In the genomic region with DNA sequence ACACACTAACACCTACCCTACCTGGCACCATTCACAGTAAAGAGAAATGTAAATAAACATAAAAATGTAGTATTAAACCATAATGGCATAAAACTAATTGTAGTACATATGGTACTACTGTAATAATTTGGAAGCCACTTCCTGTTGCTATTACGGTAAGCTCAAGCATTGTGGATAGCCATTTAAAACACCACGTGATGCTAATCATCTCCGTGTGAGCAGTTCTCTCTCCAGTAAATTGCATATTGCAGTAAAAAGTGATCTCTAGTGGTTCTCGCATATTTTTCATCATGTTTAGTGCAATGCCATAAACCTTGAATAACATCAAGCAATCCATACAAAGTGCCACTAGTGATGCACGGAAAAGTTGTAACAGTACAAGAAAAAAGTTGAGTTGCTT, we compare ENCODE assay signal across 20 cellular contexts.
A peak's percentile ranks its signal among the peaks of the same experiment; 100 is the strongest.
DNase-seq lines count a peak whose midpoint lies in the region; ATAC-seq, FAIRE-seq and TF ChIP-seq lines count a peak whose summit lies in the region.
"Had no signal": no experiment of that assay in that cellular context is flagged by ENCODE, and none has a peak within 500 bp of the region (broad histone marks: within the 10 kb centered on the region; RNA-seq: fewer than 3 reads in every experiment).

No MANE protein-coding gene starts in this region.

- H2AFZ ChIP-seq in Karpas-422 (ENCODE audit: low read length): no peak overlapping the region

- no peaks in the 10 kb centered on the region for H4K20me1 ChIP-seq in Karpas-422 (ENCODE audit: insufficient read depth, low read depth, low read length)
- H4K20me1 ChIP-seq: BLaER1 treated with 17β-estradiol and CSF1 and Interleukin-3, amounts not matched to agents 10 nM and 100 nM had no signal

- H3K27me3 ChIP-seq in Karpas-422 (ENCODE audit: low read length): no peaks in the 10 kb centered on the region
- H3K27me3 ChIP-seq: BLaER1 treated with 17β-estradiol and CSF1 and Interleukin-3, amounts not matched to agents 10 nM and 100 nM had no signal

- WGBS in A549 (ENCODE audit: missing lambda C conversion rate): 82% methylated on average over 5 of the region's 5 CpGs

- no peak for TF ChIP-seq RAD21 in A549 (conservative IDR thresholded peaks at IDR 0.05 in 1 of 2, IDR thresholded peaks at IDR 0.05 in 1 of 2)

- H3K4me1 ChIP-seq in A549 (no peaks in the 10 kb centered on the region), HEK293 (ENCODE audit: control insufficient read depth, insufficient read depth, low read length) (no peaks in the 10 kb centered on the region), Karpas-422 (ENCODE audit: low read length) (no peaks in the 10 kb centered on the region)
- H3K4me1 ChIP-seq: BLaER1 treated with 17β-estradiol and CSF1 and Interleukin-3, amounts not matched to agents 10 nM and 100 nM had no signal

- peak; percentile 18 for FAIRE-seq in A549 (lab: Jason Lieb, UNC)
- FAIRE-seq: GM12892, GM19239 had no signal

- no peak for TF ChIP-seq CTCF in A549 (IDR thresholded peaks at IDR 0.05)
- no peak for TF ChIP-seq CTCF in HEK293 (tag by site-specific recombination; IDR thresholded peaks at IDR 0.05)

- H3K4me2 ChIP-seq in A549 (no peak overlapping the region), Karpas-422 (ENCODE audit: low read depth, low read length, poor library complexity, severe bottlenecking) (no peak overlapping the region)
- H3K4me2 ChIP-seq: BLaER1 treated with 17β-estradiol and CSF1 and Interleukin-3, amounts not matched to agents 10 nM and 100 nM had no signal

- CTCF ChIA-PET in A549 (lab: Yijun Ruan, JAX) (no interaction called here), HEK293 (lab: Yijun Ruan, JAX) (no interaction called here)

- H3K9me2 ChIP-seq in Karpas-422 (replicated peaks; ENCODE audit: insufficient read depth, low read length): no peaks in the 10 kb centered on the region

- DNase-seq in A549 (ENCODE audit: low read depth in 1 of 2, low spot score in 1 of 2): no peak
- DNase-seq in NCI-H2081 treated with DMSO at 0.1 percent for 48 hours (lab: John Stamatoyannopoulos, UW): peak; percentile 60
- DNase-seq in SK-N-MC (ENCODE audit: low read depth, low spot score): peak; percentile 61
- no peak for DNase-seq in amniotic stem cell (lab: John Stamatoyannopoulos, UW)
- DNase-seq in Karpas-422: no peak
- DNase-seq: ACHN; Calu3; CD4-positive, CD25-positive, alpha-beta regulatory T cell; DMS 273 treated with DMSO at 0.1 percent for 48 hours; DMS79 treated with DMSO at 0.1 percent for 48 hours; GDM1; HCEC 1CT; IMR-90 had no signal

- POLR2A ChIA-PET in A549 (lab: Yijun Ruan, JAX) (no interaction called here), HEK293 (lab: Yijun Ruan, JAX) (no interaction called here)

- TF ChIP-seq EP300 in A549 (IDR thresholded peaks at IDR 0.05): no peak

- no peaks in the 10 kb centered on the region for H3K9me3 ChIP-seq in A549
- H3K9me3 ChIP-seq in HEK293 (ENCODE audit: control insufficient read depth, insufficient read depth, low read depth, low read length): no peaks in the 10 kb centered on the region
- 0 out of 2 replicates have a peak, but pooled peaks cover 3% of the 10 kb centered on the region for H3K9me3 ChIP-seq in SK-N-MC (ENCODE audit: low read depth, low read length)
- H3K9me3 ChIP-seq in Karpas-422 (ENCODE audit: low read length): no peaks in the 10 kb centered on the region
- H3K9me3 ChIP-seq: BLaER1 treated with 17β-estradiol and CSF1 and Interleukin-3, amounts not matched to agents 10 nM and 100 nM had no signal

- H3K36me3 ChIP-seq in HEK293 (ENCODE audit: control insufficient read depth in 2 of 2, insufficient read depth in 1 of 2, low read length in 2 of 2): no peaks in the 10 kb centered on the region
- no peaks in the 10 kb centered on the region for H3K36me3 ChIP-seq in SK-N-MC (ENCODE audit: insufficient read depth, low read length)
- H3K36me3 ChIP-seq in Karpas-422 (ENCODE audit: insufficient read depth, low read length): no peaks in the 10 kb centered on the region
- H3K36me3 ChIP-seq: BLaER1 treated with 17β-estradiol and CSF1 and Interleukin-3, amounts not matched to agents 10 nM and 100 nM had no signal

- ATAC-seq in A549: no peak
- no peak for ATAC-seq in GM21447 (IDR thresholded peaks at IDR 0.05; ENCODE audit: unreplicated experiment)
- ATAC-seq in GM19452 (IDR thresholded peaks at IDR 0.05; ENCODE audit: unreplicated experiment): no peak

- no peak overlapping the region for H3K27ac ChIP-seq in A549
- no peak overlapping the region for H3K27ac ChIP-seq in HEK293 (ENCODE audit: extremely low read depth, low read depth, low read length)
- no peak overlapping the region for H3K27ac ChIP-seq in SK-N-MC
- no peak overlapping the region for H3K27ac ChIP-seq in Karpas-422 (ENCODE audit: low read length)
- H3K27ac ChIP-seq: 22Rv1; BLaER1 treated with 17β-estradiol and CSF1 and Interleukin-3, amounts not matched to agents 10 nM and 100 nM had no signal

- H3K4me3 ChIP-seq in A549 (no peak overlapping the region), HEK293 (ENCODE audit: low read depth, low read length) (no peak overlapping the region), SK-N-MC (no peak overlapping the region), Karpas-422 (ENCODE audit: low read length) (no peak overlapping the region)
- H3K4me3 ChIP-seq: BLaER1 treated with 17β-estradiol and CSF1 and Interleukin-3, amounts not matched to agents 10 nM and 100 nM had no signal

- H3K79me2 ChIP-seq in Karpas-422 (ENCODE audit: low read length): no peaks in the 10 kb centered on the region

- H3K9ac ChIP-seq in SK-N-MC (ENCODE audit: insufficient read length) (no peak overlapping the region), Karpas-422 (ENCODE audit: low read length) (no peak overlapping the region)
- H3K9ac ChIP-seq: BLaER1 treated with 17β-estradiol and CSF1 and Interleukin-3, amounts not matched to agents 10 nM and 100 nM had no signal

- TF ChIP-seq POLR2A in A549 (IDR thresholded peaks at IDR 0.05; ENCODE audit: low read length): no peak

TF ChIP-seq in A549, 52 proteins besides CTCF, POLR2A, EP300 and RAD21:
- no peak for TF ChIP-seq RFX5 (IDR thresholded peaks at IDR 0.05)
- no peak for TF ChIP-seq CBX8 (IDR thresholded peaks at IDR 0.05)
- TF ChIP-seq PHF8 (IDR thresholded peaks at IDR 0.05; ENCODE audit: borderline replicate concordance, low read depth): no peak
- no peak for TF ChIP-seq SMC3 (IDR thresholded peaks at IDR 0.05)
- TF ChIP-seq, protein P1, sequence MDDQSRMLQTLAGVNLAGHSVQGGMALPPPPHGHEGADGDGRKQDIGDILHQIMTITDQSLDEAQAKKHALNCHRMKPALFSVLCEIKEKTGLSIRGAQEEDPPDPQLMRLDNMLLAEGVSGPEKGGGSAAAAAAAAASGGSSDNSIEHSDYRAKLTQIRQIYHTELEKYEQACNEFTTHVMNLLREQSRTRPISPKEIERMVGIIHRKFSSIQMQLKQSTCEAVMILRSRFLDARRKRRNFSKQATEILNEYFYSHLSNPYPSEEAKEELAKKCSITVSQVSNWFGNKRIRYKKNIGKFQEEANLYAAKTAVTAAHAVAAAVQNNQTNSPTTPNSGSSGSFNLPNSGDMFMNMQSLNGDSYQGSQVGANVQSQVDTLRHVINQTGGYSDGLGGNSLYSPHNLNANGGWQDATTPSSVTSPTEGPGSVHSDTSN (IDR thresholded peaks at IDR 0.05): no peak
- TF ChIP-seq, protein P2, sequence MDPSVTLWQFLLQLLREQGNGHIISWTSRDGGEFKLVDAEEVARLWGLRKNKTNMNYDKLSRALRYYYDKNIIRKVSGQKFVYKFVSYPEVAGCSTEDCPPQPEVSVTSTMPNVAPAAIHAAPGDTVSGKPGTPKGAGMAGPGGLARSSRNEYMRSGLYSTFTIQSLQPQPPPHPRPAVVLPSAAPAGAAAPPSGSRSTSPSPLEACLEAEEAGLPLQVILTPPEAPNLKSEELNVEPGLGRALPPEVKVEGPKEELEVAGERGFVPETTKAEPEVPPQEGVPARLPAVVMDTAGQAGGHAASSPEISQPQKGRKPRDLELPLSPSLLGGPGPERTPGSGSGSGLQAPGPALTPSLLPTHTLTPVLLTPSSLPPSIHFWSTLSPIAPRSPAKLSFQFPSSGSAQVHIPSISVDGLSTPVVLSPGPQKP (IDR thresholded peaks at IDR 0.05; ENCODE audit: low read depth, low read length): no peak
- TF ChIP-seq NR3C1 (IDR thresholded peaks at IDR 0.05): no peak
TF ChIP-seq in A549: peak in this region for 0.

TF ChIP-seq in HEK293, 187 proteins besides CTCF, POLR2A, EP300 and RAD21:
- TF ChIP-seq, protein P3, sequence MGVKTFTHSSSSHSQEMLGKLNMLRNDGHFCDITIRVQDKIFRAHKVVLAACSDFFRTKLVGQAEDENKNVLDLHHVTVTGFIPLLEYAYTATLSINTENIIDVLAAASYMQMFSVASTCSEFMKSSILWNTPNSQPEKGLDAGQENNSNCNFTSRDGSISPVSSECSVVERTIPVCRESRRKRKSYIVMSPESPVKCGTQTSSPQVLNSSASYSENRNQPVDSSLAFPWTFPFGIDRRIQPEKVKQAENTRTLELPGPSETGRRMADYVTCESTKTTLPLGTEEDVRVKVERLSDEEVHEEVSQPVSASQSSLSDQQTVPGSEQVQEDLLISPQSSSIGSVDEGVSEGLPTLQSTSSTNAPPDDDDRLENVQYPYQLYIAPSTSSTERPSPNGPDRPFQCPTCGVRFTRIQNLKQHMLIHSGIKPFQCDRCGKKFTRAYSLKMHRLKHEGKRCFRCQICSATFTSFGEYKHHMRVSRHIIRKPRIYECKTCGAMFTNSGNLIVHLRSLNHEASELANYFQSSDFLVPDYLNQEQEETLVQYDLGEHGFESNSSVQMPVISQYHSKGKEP (tag by site-specific recombination; IDR thresholded peaks at IDR 0.05): peak; percentile 63; the same call in 1 of the 2 replicates
- no peak for TF ChIP-seq ZNF302 (tag by site-specific recombination; IDR thresholded peaks at IDR 0.05; ENCODE audit: low read depth)
- no peak for TF ChIP-seq KLF8 (tag by site-specific recombination; IDR thresholded peaks at IDR 0.05)

Comparison
In these comparisons a context has a peak if more than half of its experiments do, and no peak if none do; other contexts are left out.
1. DNase-seq: peak in NCI-H2081 treated with DMSO at 0.1 percent for 48 hours (single experiment) and SK-N-MC (single experiment); none in A549 (0 of 2), amniotic stem cell (single experiment) and Karpas-422 (single experiment).